1 cellular context compared by ENCODE assay signal in genomic region chr17:81842725-81843504, GRCh38.
TF ChIP-seq lines count a peak whose summit lies in the region.

No MANE protein-coding gene starts in this region.

TF ChIP-seq in K562, 482 proteins besides CTCF, POLR2A, EP300 and RAD21:
- TF ChIP-seq E2F8 (IDR thresholded peaks at IDR 0.05; ENCODE audit: low read depth, partially characterized antibody), result peak; percentile 31
- TF ChIP-seq SRSF7 (optimal IDR thresholded peaks at IDR 0.05; ENCODE audit: low read depth, low read length), result no peak
- TF ChIP-seq FOXK1 (CRISPR knock-in tag; IDR thresholded peaks at IDR 0.05; ENCODE audit: borderline replicate concordance), result no peak
- TF ChIP-seq PREB (CRISPR knock-in tag; IDR thresholded peaks at IDR 0.05), result 0 out of 2 replicates have a peak, but pooled peaks have one; percentile 37
- peak; percentile 27; the same call in 1 of the 2 replicates for TF ChIP-seq NR2C1 (IDR thresholded peaks at IDR 0.05)
- TF ChIP-seq NR2C1 (tag; IDR thresholded peaks at IDR 0.05), result no peak
- TF ChIP-seq POLR2B (IDR thresholded peaks at IDR 0.05; ENCODE audit: low read depth, partially characterized antibody), result peak; percentile 82
- peak; percentile 24; the same call in 1 of the 2 replicates for TF ChIP-seq MAX (CRISPR knock-in tag; IDR thresholded peaks at IDR 0.05)
- peak; percentile 21; the same call in 1 of the 2 replicates for TF ChIP-seq CTBP1 (IDR thresholded peaks at IDR 0.05; ENCODE audit: borderline replicate concordance)
- TF ChIP-seq MTA1 (IDR thresholded peaks at IDR 0.05; ENCODE audit: borderline replicate concordance), result no peak
- peak; percentile 61 for TF ChIP-seq RBFOX2 (IDR thresholded peaks at IDR 0.05; ENCODE audit: low read depth, low read length)
- 0 out of 2 replicates have a peak, but pooled peaks have one; percentile 22 for TF ChIP-seq POLR2AphosphoS5 (IDR thresholded peaks at IDR 0.05; ENCODE audit: control insufficient read depth, insufficient read depth, low read depth, low read length)
- TF ChIP-seq NR2C2 (CRISPR knock-in tag; IDR thresholded peaks at IDR 0.05), result no peak
- TF ChIP-seq NR2C2 (tag; IDR thresholded peaks at IDR 0.05), result peak; percentile 30; the same call in 1 of the 2 replicates
- peak; percentile 78; the same call in 1 of the 2 replicates for TF ChIP-seq SUPT5H (IDR thresholded peaks at IDR 0.05)
- TF ChIP-seq ZFX (CRISPR knock-in tag; IDR thresholded peaks at IDR 0.05), result peak; percentile 19; the same call in 1 of the 2 replicates
- TF ChIP-seq LEF1 (IDR thresholded peaks at IDR 0.05), result no peak
- peak; percentile 19; the same call in 1 of the 2 replicates for TF ChIP-seq MYNN (IDR thresholded peaks at IDR 0.05)
- TF ChIP-seq MYNN (CRISPR knock-in tag; IDR thresholded peaks at IDR 0.05), result no peak
- peak; percentile 74; the same call in 1 of the 2 replicates for TF ChIP-seq POLR2G (IDR thresholded peaks at IDR 0.05; ENCODE audit: low read depth, low read length)
- TF ChIP-seq POLR2AphosphoS2 (IDR thresholded peaks at IDR 0.05; ENCODE audit: low read length), result peak; percentile 95
- TF ChIP-seq, protein P1, sequence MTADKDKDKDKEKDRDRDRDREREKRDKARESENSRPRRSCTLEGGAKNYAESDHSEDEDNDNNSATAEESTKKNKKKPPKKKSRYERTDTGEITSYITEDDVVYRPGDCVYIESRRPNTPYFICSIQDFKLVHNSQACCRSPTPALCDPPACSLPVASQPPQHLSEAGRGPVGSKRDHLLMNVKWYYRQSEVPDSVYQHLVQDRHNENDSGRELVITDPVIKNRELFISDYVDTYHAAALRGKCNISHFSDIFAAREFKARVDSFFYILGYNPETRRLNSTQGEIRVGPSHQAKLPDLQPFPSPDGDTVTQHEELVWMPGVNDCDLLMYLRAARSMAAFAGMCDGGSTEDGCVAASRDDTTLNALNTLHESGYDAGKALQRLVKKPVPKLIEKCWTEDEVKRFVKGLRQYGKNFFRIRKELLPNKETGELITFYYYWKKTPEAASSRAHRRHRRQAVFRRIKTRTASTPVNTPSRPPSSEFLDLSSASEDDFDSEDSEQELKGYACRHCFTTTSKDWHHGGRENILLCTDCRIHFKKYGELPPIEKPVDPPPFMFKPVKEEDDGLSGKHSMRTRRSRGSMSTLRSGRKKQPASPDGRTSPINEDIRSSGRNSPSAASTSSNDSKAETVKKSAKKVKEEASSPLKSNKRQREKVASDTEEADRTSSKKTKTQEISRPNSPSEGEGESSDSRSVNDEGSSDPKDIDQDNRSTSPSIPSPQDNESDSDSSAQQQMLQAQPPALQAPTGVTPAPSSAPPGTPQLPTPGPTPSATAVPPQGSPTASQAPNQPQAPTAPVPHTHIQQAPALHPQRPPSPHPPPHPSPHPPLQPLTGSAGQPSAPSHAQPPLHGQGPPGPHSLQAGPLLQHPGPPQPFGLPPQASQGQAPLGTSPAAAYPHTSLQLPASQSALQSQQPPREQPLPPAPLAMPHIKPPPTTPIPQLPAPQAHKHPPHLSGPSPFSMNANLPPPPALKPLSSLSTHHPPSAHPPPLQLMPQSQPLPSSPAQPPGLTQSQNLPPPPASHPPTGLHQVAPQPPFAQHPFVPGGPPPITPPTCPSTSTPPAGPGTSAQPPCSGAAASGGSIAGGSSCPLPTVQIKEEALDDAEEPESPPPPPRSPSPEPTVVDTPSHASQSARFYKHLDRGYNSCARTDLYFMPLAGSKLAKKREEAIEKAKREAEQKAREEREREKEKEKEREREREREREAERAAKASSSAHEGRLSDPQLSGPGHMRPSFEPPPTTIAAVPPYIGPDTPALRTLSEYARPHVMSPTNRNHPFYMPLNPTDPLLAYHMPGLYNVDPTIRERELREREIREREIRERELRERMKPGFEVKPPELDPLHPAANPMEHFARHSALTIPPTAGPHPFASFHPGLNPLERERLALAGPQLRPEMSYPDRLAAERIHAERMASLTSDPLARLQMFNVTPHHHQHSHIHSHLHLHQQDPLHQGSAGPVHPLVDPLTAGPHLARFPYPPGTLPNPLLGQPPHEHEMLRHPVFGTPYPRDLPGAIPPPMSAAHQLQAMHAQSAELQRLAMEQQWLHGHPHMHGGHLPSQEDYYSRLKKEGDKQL (CRISPR knock-in tag; IDR thresholded peaks at IDR 0.05; ENCODE audit: borderline replicate concordance), result no peak
